Comparison of ENCODE assay signal across 8 cellular contexts in the genomic region with DNA sequence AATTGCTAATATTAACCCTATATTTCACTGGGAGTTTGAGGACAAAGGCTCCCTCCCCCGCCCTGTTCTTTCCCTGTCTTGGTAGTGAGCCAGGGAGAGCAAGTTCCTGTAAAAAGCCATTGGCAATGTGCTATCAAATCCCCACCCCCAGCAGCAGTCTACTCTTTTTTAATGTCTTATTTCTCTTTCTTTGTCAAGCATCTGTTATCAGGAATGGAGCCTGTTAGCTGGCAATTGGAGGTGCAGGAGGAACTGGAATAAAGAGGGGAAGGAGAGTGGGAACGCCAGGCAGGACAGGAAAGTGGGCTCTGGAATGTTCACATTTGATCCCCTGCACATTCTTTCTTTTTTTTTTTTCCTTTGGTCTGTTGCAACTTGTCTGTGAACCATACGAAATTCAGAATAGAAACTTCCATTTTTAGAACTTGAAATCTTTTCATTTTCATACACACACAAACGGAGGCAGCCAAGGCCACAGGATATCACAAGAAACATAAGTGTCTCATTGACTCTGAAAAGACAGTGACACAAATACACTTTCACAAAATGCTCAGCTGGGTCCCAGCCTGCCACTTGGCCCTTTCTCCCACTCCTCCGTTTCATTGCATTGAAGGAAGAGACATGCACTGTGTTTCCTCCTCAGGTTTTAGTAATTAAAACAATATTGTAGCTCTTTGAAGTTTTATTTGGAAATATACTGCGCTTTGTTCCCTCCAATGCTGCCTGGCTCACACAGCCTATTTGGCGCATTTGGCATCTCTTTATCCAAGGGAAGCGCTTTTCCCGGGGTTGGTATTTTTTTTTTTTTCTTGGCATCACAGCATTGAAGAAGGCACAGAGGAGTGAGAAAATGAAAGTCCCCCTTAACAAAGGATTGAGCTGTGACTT.
DNase-seq lines count a peak whose midpoint lies in the region; ATAC-seq, FAIRE-seq and TF ChIP-seq lines count a peak whose summit lies in the region.

No MANE protein-coding gene starts in this region.

- H3K9me3 ChIP-seq in astrocyte (ENCODE audit: insufficient read depth, low read depth, low read length): no peaks in the 10 kb centered on the region
- H3K9me3 ChIP-seq in CD8-positive, alpha-beta memory T cell (ENCODE audit: low read length): no peaks in the 10 kb centered on the region

- TF ChIP-seq CTCF in astrocyte (IDR thresholded peaks at IDR 0.05; ENCODE audit: insufficient read depth, low read depth, low read length) (no peak), type B pancreatic cell (conservative IDR thresholded peaks at IDR 0.05) (no peak)

- POLR2A ChIA-PET in CD8-positive, alpha-beta memory T cell (lab: Charles Lee): no interaction called here

- H3K4me3 ChIP-seq in astrocyte (ENCODE audit: insufficient read depth, low read depth, low read length): peak overlapping the region; percentile 31
- H3K4me3 ChIP-seq in CD8-positive, alpha-beta memory T cell (ENCODE audit: low read length): no peak overlapping the region

- H3K27me3 Mint-ChIP-seq in astrocyte (ENCODE audit: low read depth, unreplicated experiment) (no peaks in the 10 kb centered on the region), type B pancreatic cell (peaks cover 10% of the 10 kb centered on the region)
- H3K27me3 Mint-ChIP-seq in CD8-positive, alpha-beta memory T cell: no peaks in the 10 kb centered on the region

- H3K79me2 ChIP-seq in astrocyte (ENCODE audit: insufficient read depth, low read length): no peaks in the 10 kb centered on the region

- no peaks in the 10 kb centered on the region for H4K20me1 ChIP-seq in astrocyte (ENCODE audit: insufficient read depth, low read length)

- H3K36me3 ChIP-seq in astrocyte (ENCODE audit: insufficient read depth, low read length): no peaks in the 10 kb centered on the region
- no peaks in the 10 kb centered on the region for H3K36me3 ChIP-seq in CD8-positive, alpha-beta memory T cell (ENCODE audit: insufficient read depth, low read length)

- CTCF ChIA-PET in CD8-positive, alpha-beta memory T cell (lab: Charles Lee): no interaction called here

- H3K27ac Mint-ChIP-seq in astrocyte (ENCODE audit: unreplicated experiment) (peak overlapping the region; percentile 99), type B pancreatic cell (peak overlapping the region; percentile 92)
- no peak overlapping the region for H3K27ac Mint-ChIP-seq in CD8-positive, alpha-beta memory T cell

- peaks cover 43% of the 10 kb centered on the region for H3K4me1 ChIP-seq in astrocyte (ENCODE audit: insufficient read depth, low read length)
- no peaks in the 10 kb centered on the region for H3K4me1 ChIP-seq in CD8-positive, alpha-beta memory T cell (ENCODE audit: insufficient read depth, low read length)

- ATAC-seq in GM21447 (IDR thresholded peaks at IDR 0.05; ENCODE audit: unreplicated experiment): peak; percentile 56

- FAIRE-seq in astrocyte (lab: Jason Lieb, UNC): peak; percentile 94

- H3K27ac ChIP-seq in astrocyte (ENCODE audit: low read depth, low read length): peak overlapping the region; percentile 98
- no peak overlapping the region for H3K27ac ChIP-seq in CD8-positive, alpha-beta memory T cell (ENCODE audit: low read depth, low read length)

- peak overlapping the region; percentile 88 for H3K9ac ChIP-seq in astrocyte (ENCODE audit: low read length)

- H3K9me3 Mint-ChIP-seq in astrocyte (ENCODE audit: unreplicated experiment) (peaks cover 9% of the 10 kb centered on the region), type B pancreatic cell (no peaks in the 10 kb centered on the region)
- H3K9me3 Mint-ChIP-seq in CD8-positive, alpha-beta memory T cell: peaks cover 0 to 8% (median 0%) of the 10 kb centered on the region in 5 donors

- H3K4me2 ChIP-seq in astrocyte (ENCODE audit: low read length): peak overlapping the region; percentile 80

- DNase-seq in DMS 273 (lab: John Stamatoyannopoulos, UW; ENCODE audit: unreplicated experiment) (peak; percentile 79), HK-2 (ENCODE audit: unreplicated experiment) (peak; percentile 22), astrocyte (ENCODE audit: low read depth) (peak; percentile 69), kidney glomerular epithelial cell (lab: John Stamatoyannopoulos, UW) (peak; percentile 95), type B pancreatic cell (ENCODE audit: extremely low spot score, unreplicated experiment) (no peak), NCI-H524 treated with DMSO at 0.1 percent for 48 hours (lab: John Stamatoyannopoulos, UW) (no peak)
- no peak for DNase-seq in CD8-positive, alpha-beta memory T cell

- H3K36me3 Mint-ChIP-seq in astrocyte (ENCODE audit: low read depth, unreplicated experiment) (peaks cover 2% of the 10 kb centered on the region), type B pancreatic cell (no peaks in the 10 kb centered on the region)
- H3K36me3 Mint-ChIP-seq in CD8-positive, alpha-beta memory T cell: no peaks in the 10 kb centered on the region

- H2AFZ ChIP-seq in astrocyte (ENCODE audit: low read depth, low read length): peak overlapping the region; percentile 51

- H3K4me3 Mint-ChIP-seq in astrocyte (ENCODE audit: unreplicated experiment) (no peak overlapping the region), type B pancreatic cell (peak overlapping the region; percentile 76)
- no peak overlapping the region for H3K4me3 Mint-ChIP-seq in CD8-positive, alpha-beta memory T cell

- no peaks in the 10 kb centered on the region for H3K27me3 ChIP-seq in astrocyte (ENCODE audit: insufficient read depth, low read length)
- no peaks in the 10 kb centered on the region for H3K27me3 ChIP-seq in CD8-positive, alpha-beta memory T cell (ENCODE audit: insufficient read depth, low read length, poor library complexity, severe bottlenecking)

- H3K4me1 Mint-ChIP-seq in astrocyte (ENCODE audit: low read depth, unreplicated experiment) (peaks cover 46% of the 10 kb centered on the region), type B pancreatic cell (ENCODE audit: unreplicated experiment) (peaks cover 66% of the 10 kb centered on the region)
- no peaks in the 10 kb centered on the region for H3K4me1 Mint-ChIP-seq in CD8-positive, alpha-beta memory T cell

Comparison
In these comparisons a context has a peak if more than half of its experiments do, and no peak if none do; other contexts are left out.
1. DNase-seq: peak in DMS 273 (single experiment), HK-2 (single experiment), astrocyte (single experiment) and kidney glomerular epithelial cell (single experiment); none in type B pancreatic cell (single experiment), NCI-H524 treated with DMSO at 0.1 percent for 48 hours (single experiment) and CD8-positive, alpha-beta memory T cell (0 of 5).
2. H3K27ac Mint-ChIP-seq: peak in astrocyte (single experiment) and type B pancreatic cell (single experiment); none in CD8-positive, alpha-beta memory T cell (0 of 8).